In genomic region chr15:101138913-101139880, GRCh38 we compare ENCODE assay signal across 9 cellular contexts.
A peak's percentile ranks its signal among the peaks of the same experiment; 100 is the strongest.
DNase-seq lines count a peak whose midpoint lies in the region; ATAC-seq and TF ChIP-seq lines count a peak whose summit lies in the region.
"Had no signal": no experiment of that assay in that cellular context is flagged by ENCODE, and none has a peak within 500 bp of the region (broad histone marks: within the 10 kb centered on the region; RNA-seq: fewer than 3 reads in every experiment).

No MANE protein-coding gene starts in this region.

- H3K36me3 Mint-ChIP-seq in activated CD4-positive, alpha-beta T cell treated with anti-CD3 and anti-CD28 coated beads, Interleukin-2, amount 10 ng/mL, durations not matched to agents 7 days and 5 days (ENCODE audit: low read depth) = peaks cover 6% of the 10 kb centered on the region

- H3K79me2 ChIP-seq in trophoblast cell (ENCODE audit: control insufficient read depth, insufficient read depth, low read length, poor library complexity) = no peaks in the 10 kb centered on the region

- no peak overlapping the region for H3K27ac ChIP-seq in trophoblast cell (ENCODE audit: low read depth, low read length)
- H3K27ac ChIP-seq: tibial nerve had no signal

- WGBS in trophoblast cell (ENCODE audit: extremely low coverage, insufficient coverage, insufficient read length) = no CpG with 5 or more reads among the region's 22 CpGs

- TF ChIP-seq CTCF in BE2C (IDR thresholded peaks at IDR 0.05; ENCODE audit: low read depth, low read length) = no peak

- H3K79me1 ChIP-seq in trophoblast cell (ENCODE audit: low read length) = no peaks in the 10 kb centered on the region

- H3K4ac ChIP-seq in trophoblast cell (ENCODE audit: low read depth, low read length) = no peak overlapping the region

- no peak overlapping the region for H2AK5ac ChIP-seq in trophoblast cell (ENCODE audit: low read length)

- no peak overlapping the region for H2BK12ac ChIP-seq in trophoblast cell (ENCODE audit: low read length)

- no peak overlapping the region for H3K9ac ChIP-seq in trophoblast cell (ENCODE audit: low read length)

- no peak overlapping the region for H2AFZ ChIP-seq in trophoblast cell (ENCODE audit: insufficient read depth, low read length, poor library complexity)

- H4K12ac ChIP-seq in trophoblast cell (ENCODE audit: low read depth, low read length) = no peak overlapping the region

- H3K27me3 ChIP-seq in trophoblast cell (ENCODE audit: insufficient read depth, low read length) (no peaks in the 10 kb centered on the region), BE2C (no peaks in the 10 kb centered on the region)
- H3K27me3 ChIP-seq: tibial nerve had no signal

- H2BK5ac ChIP-seq in trophoblast cell (ENCODE audit: low read depth, low read length, poor library complexity) = no peak overlapping the region

- H3K4me3 ChIP-seq in trophoblast cell (ENCODE audit: low read depth, low read length) (no peak overlapping the region), BE2C (ENCODE audit: low read depth, low read length) (no peak overlapping the region)
- H3K4me3 ChIP-seq: tibial nerve had no signal

- no peak overlapping the region for H3K14ac ChIP-seq in trophoblast cell (ENCODE audit: low read length)

- H3K9me3 Mint-ChIP-seq in activated CD4-positive, alpha-beta T cell treated with anti-CD3 and anti-CD28 coated beads, Interleukin-2, amount 10 ng/mL, durations not matched to agents 7 days and 5 days = peaks cover 7% of the 10 kb centered on the region

- H3K27me3 Mint-ChIP-seq in activated CD4-positive, alpha-beta T cell treated with anti-CD3 and anti-CD28 coated beads, Interleukin-2, amount 10 ng/mL, durations not matched to agents 7 days and 5 days = no peaks in the 10 kb centered on the region

- H3K18ac ChIP-seq in trophoblast cell (ENCODE audit: low read length) = no peak overlapping the region

- no peak overlapping the region for H4K91ac ChIP-seq in trophoblast cell (ENCODE audit: low read depth, low read length)

- no peak overlapping the region for H2BK120ac ChIP-seq in trophoblast cell (ENCODE audit: insufficient read depth, low read length, poor library complexity)

- H3K9me3 ChIP-seq in trophoblast cell (ENCODE audit: insufficient read depth, low read depth, low read length) (peaks cover 2% of the 10 kb centered on the region), BE2C (no peaks in the 10 kb centered on the region)

- H3K23ac ChIP-seq in trophoblast cell (ENCODE audit: low read length) = no peak overlapping the region

- POLR2A ChIA-PET in activated CD4-positive, alpha-beta T cell treated with anti-CD3 and anti-CD28 coated beads, Interleukin-2, amount 10 ng/mL, durations not matched to agents 7 days and 5 days (lab: Charles Lee) = interaction anchor here (1.0 kb wide), 1 partner anchor 13 kb away, joined by 3 read pairs; no protein-coding TSS in a partner anchor

- DNase-seq in NCI-H2171 (lab: John Stamatoyannopoulos, UW) (peak; percentile 49), trophoblast cell (peak; percentile 53 to 61), BE2C (no peak)
- DNase-seq in activated naive CD4-positive, alpha-beta T cell treated with Interleukin-2 at 50 U/mL for 16 hours = no peak
- DNase-seq in activated CD4-positive, alpha-beta T cell treated with anti-CD3 and anti-CD28 coated beads, Interleukin-2, amount 10 ng/mL, durations not matched to agents 7 days and 5 days = no peak

- CTCF ChIA-PET in activated CD4-positive, alpha-beta T cell treated with anti-CD3 and anti-CD28 coated beads, Interleukin-2, amount 10 ng/mL, durations not matched to agents 7 days and 5 days (lab: Charles Lee) = interaction anchor here (0.7 to 3.0 kb wide), 2 partner anchors 11 to 17 kb away, joined by 3 to 13 read pairs; no protein-coding TSS in a partner anchor

- H3K36me3 ChIP-seq in trophoblast cell (ENCODE audit: control insufficient read depth in 1 of 2, insufficient read depth in 2 of 2, low read length in 2 of 2) (no peaks in the 10 kb centered on the region), BE2C (no peaks in the 10 kb centered on the region)
- H3K36me3 ChIP-seq: tibial nerve had no signal

- H3K4me3 Mint-ChIP-seq in activated CD4-positive, alpha-beta T cell treated with anti-CD3 and anti-CD28 coated beads, Interleukin-2, amount 10 ng/mL, durations not matched to agents 7 days and 5 days = no peak overlapping the region

- H3K4me2 ChIP-seq in trophoblast cell (ENCODE audit: low read length) = no peak overlapping the region

- ATAC-seq in GM19043 (IDR thresholded peaks at IDR 0.05; ENCODE audit: low read depth, unreplicated experiment) (peak; percentile 49), HG02885 (IDR thresholded peaks at IDR 0.05; ENCODE audit: poor library complexity, unreplicated experiment) (peak; percentile 83), HG02840 (IDR thresholded peaks at IDR 0.05; ENCODE audit: low FRiP score, unreplicated experiment) (no peak)

- H4K8ac ChIP-seq in trophoblast cell (ENCODE audit: low read depth, low read length) = peak overlapping the region; percentile 29

- H3K4me1 ChIP-seq in trophoblast cell (ENCODE audit: control insufficient read depth in 1 of 2, insufficient read depth in 2 of 2, low read length in 2 of 2) (peaks cover 8% of the 10 kb centered on the region in 2 experiments), BE2C (peaks cover 12% of the 10 kb centered on the region)
- H3K4me1 ChIP-seq: tibial nerve had no signal

- no peak overlapping the region for H3K27ac Mint-ChIP-seq in activated CD4-positive, alpha-beta T cell treated with anti-CD3 and anti-CD28 coated beads, Interleukin-2, amount 10 ng/mL, durations not matched to agents 7 days and 5 days

- H3K4me1 Mint-ChIP-seq in activated CD4-positive, alpha-beta T cell treated with anti-CD3 and anti-CD28 coated beads, Interleukin-2, amount 10 ng/mL, durations not matched to agents 7 days and 5 days = peaks cover 36% of the 10 kb centered on the region

Comparison
In these comparisons a context has a peak if more than half of its experiments do, and no peak if none do; other contexts are left out.
1. DNase-seq: peak in NCI-H2171 (single experiment) and trophoblast cell (2 of 2); none in activated naive CD4-positive, alpha-beta T cell treated with Interleukin-2 at 50 U/mL for 16 hours (single experiment), BE2C (single experiment) and activated CD4-positive, alpha-beta T cell treated with anti-CD3 and anti-CD28 coated beads, Interleukin-2, amount 10 ng/mL, durations not matched to agents 7 days and 5 days (single experiment).